In the genomic region with DNA sequence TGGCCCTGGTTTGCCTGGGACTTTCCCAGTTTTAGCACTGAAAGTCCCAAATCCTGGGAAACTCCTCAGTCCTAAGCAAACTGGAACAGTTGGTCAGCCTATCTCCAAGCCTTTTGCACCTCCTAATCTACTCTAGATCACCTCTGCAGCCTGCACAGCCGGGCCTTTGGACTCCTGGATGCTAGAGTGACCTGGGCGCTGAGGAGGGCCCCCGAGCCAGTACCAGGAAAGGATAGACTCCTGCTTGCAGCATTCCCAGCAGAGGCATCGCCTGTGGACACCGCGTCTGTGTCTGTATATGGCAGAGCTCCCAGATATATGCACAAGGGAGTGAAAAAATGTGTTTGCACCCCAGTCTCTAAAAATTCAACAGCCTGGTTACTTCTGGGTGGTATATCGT, we compare ENCODE assay signal across 13 cellular contexts. TPM values are rescaled to one million over a fixed set of nuclear protein-coding genes. Genes with fewer than 3 reads are reported as not detected.
DNase-seq lines count a peak whose midpoint lies in the region; ATAC-seq and TF ChIP-seq lines count a peak whose summit lies in the region.
"Had no signal": no experiment of that assay in that cellular context is flagged by ENCODE, and none has a peak within 500 bp of the region (broad histone marks: within the 10 kb centered on the region; RNA-seq: fewer than 3 reads in every experiment).

No MANE protein-coding gene starts in this region.

- H2AFZ ChIP-seq in neuronal stem cell (ENCODE audit: low read length), result peak overlapping the region; percentile 68
- H2AFZ ChIP-seq: parathyroid adenoma had no signal

- WGBS in neuronal stem cell (ENCODE audit: extremely low coverage in 2 of 2, insufficient read length in 2 of 2, insufficient replicate concordance in 1 of 2), 2 donors, result no CpG with 5 or more reads among the region's 7 CpGs

- no peak overlapping the region for H4K8ac ChIP-seq in neuronal stem cell (ENCODE audit: low read depth, low read length)

- H3K27me3 ChIP-seq in CD4-positive, CD25-positive, alpha-beta regulatory T cell (ENCODE audit: control insufficient read depth, insufficient read depth, low read length), result no peaks in the 10 kb centered on the region
- no peaks in the 10 kb centered on the region for H3K27me3 ChIP-seq in neuronal stem cell (ENCODE audit: control insufficient read depth in 3 of 3, insufficient read depth in 3 of 3, low read depth in 1 of 3, low read length in 3 of 3)

- no peak overlapping the region for H3K4me3 ChIP-seq in CD4-positive, CD25-positive, alpha-beta regulatory T cell (ENCODE audit: low read depth, low read length)
- H3K4me3 ChIP-seq in neuronal stem cell (ENCODE audit: low read length in 2 of 2), result no peak overlapping the region

- no peaks in the 10 kb centered on the region for H3K79me1 ChIP-seq in neuronal stem cell (ENCODE audit: low read depth, low read length)

- peak overlapping the region; percentile 87 for H3K27ac ChIP-seq in CD4-positive, CD25-positive, alpha-beta regulatory T cell (ENCODE audit: insufficient read depth, low read length, poor library complexity, severe bottlenecking)
- no peak overlapping the region for H3K27ac ChIP-seq in neuronal stem cell (replicated peaks; ENCODE audit: low read length)
- H3K27ac ChIP-seq: C4-2B, parathyroid adenoma had no signal

- H3K14ac ChIP-seq in neuronal stem cell (ENCODE audit: low read length), result no peak overlapping the region

- H2BK120ac ChIP-seq in neuronal stem cell (ENCODE audit: low read depth, low read length), result no peak overlapping the region

- H3K23ac ChIP-seq in neuronal stem cell (ENCODE audit: low read depth, low read length, poor library complexity), result no peak overlapping the region

- no peak overlapping the region for H2BK15ac ChIP-seq in neuronal stem cell (ENCODE audit: low read length)

- no peak overlapping the region for H3K9ac ChIP-seq in neuronal stem cell (ENCODE audit: low read depth, low read length, poor library complexity)
- H3K9ac ChIP-seq: parathyroid adenoma had no signal

- peaks cover 21% of the 10 kb centered on the region for H3K27me3 Mint-ChIP-seq in CD4-positive, CD25-positive, alpha-beta regulatory T cell
- no peaks in the 10 kb centered on the region for H3K27me3 Mint-ChIP-seq in activated CD8-positive, alpha-beta T cell treated with anti-CD3 and anti-CD28 coated beads for 36 hours

- H3K18ac ChIP-seq in neuronal stem cell (ENCODE audit: low read length), result no peak overlapping the region

- peaks cover 19 to 95% (median 74%) of the 10 kb centered on the region in 4 donors for H3K4me1 Mint-ChIP-seq in CD4-positive, CD25-positive, alpha-beta regulatory T cell
- peaks cover 76% of the 10 kb centered on the region for H3K4me1 Mint-ChIP-seq in activated CD8-positive, alpha-beta T cell treated with anti-CD3 and anti-CD28 coated beads for 36 hours (ENCODE audit: low read depth)

- no peak for TF ChIP-seq CTCF in activated CD8-positive, alpha-beta T cell treated with anti-CD3 and anti-CD28 coated beads for 36 hours (IDR thresholded peaks at IDR 0.05)

- no peak for DNase-seq in CD4-positive, CD25-positive, alpha-beta regulatory T cell
- no peak for DNase-seq in activated CD8-positive, alpha-beta T cell treated with anti-CD3 and anti-CD28 coated beads for 36 hours
- DNase-seq in left cardiac atrium (peak; percentile 34), neuronal stem cell (ENCODE audit: low spot score) (no peak), globus pallidus (ENCODE audit: low spot score) (no peak), islet precursor cell (no peak)
- DNase-seq: hypothalamus, NCI-H2171, SIG-M5 had no signal

- intact Hi-C loops in activated CD8-positive, alpha-beta T cell treated with anti-CD3 and anti-CD28 coated beads for 36 hours (cut with micrococcal nuclease), result no loop called here
- intact Hi-C loops in left cardiac atrium (cut with DNase I), result loop anchor here in 1 of 2 donors (5.0 kb wide), 1 partner anchor 38 kb away; no protein-coding TSS in a partner anchor

- H3K4me1 ChIP-seq in CD4-positive, CD25-positive, alpha-beta regulatory T cell (ENCODE audit: control insufficient read depth, insufficient read depth, low read length, poor library complexity, severe bottlenecking), result peaks cover 87% of the 10 kb centered on the region
- peaks cover 0 to 3% of the 10 kb centered on the region in 2 donors for H3K4me1 ChIP-seq in neuronal stem cell (ENCODE audit: control insufficient read depth in 2 of 2, insufficient read depth in 1 of 2, low read depth in 1 of 2, low read length in 2 of 2)
- H3K4me1 ChIP-seq: parathyroid adenoma had no signal

- peak overlapping the region in 2 of 4 donors; percentile 42 to 81 for H3K4me3 Mint-ChIP-seq in CD4-positive, CD25-positive, alpha-beta regulatory T cell
- H3K4me3 Mint-ChIP-seq in activated CD8-positive, alpha-beta T cell treated with anti-CD3 and anti-CD28 coated beads for 36 hours, result no peak overlapping the region

- no peaks in the 10 kb centered on the region for H3K36me3 ChIP-seq in CD4-positive, CD25-positive, alpha-beta regulatory T cell (ENCODE audit: control insufficient read depth, insufficient read depth, low read length)
- no peaks in the 10 kb centered on the region for H3K36me3 ChIP-seq in neuronal stem cell (replicated peaks in 1 of 2; ENCODE audit: control insufficient read depth in 2 of 2, insufficient read depth in 2 of 2, low read length in 2 of 2)

- H2AK5ac ChIP-seq in neuronal stem cell (ENCODE audit: low read depth, low read length), result no peak overlapping the region

- H3K27ac Mint-ChIP-seq in CD4-positive, CD25-positive, alpha-beta regulatory T cell, result peak overlapping the region; percentile 94 to 98 (median 96)
- H3K27ac Mint-ChIP-seq in activated CD8-positive, alpha-beta T cell treated with anti-CD3 and anti-CD28 coated beads for 36 hours, result peak overlapping the region; percentile 63

- H3K36me3 Mint-ChIP-seq in CD4-positive, CD25-positive, alpha-beta regulatory T cell, result peaks cover 8% of the 10 kb centered on the region
- no peaks in the 10 kb centered on the region for H3K36me3 Mint-ChIP-seq in activated CD8-positive, alpha-beta T cell treated with anti-CD3 and anti-CD28 coated beads for 36 hours (ENCODE audit: low read depth)

- no peaks in the 10 kb centered on the region for H3K9me3 ChIP-seq in CD4-positive, CD25-positive, alpha-beta regulatory T cell (ENCODE audit: control insufficient read depth in 2 of 2, low read length in 2 of 2)
- H3K9me3 ChIP-seq in neuronal stem cell (replicated peaks in 1 of 2; ENCODE audit: control insufficient read depth in 2 of 2, insufficient read depth in 1 of 2, low read depth in 1 of 2, low read length in 2 of 2), result no peaks in the 10 kb centered on the region

- no peak overlapping the region for H3K4ac ChIP-seq in neuronal stem cell (ENCODE audit: low read length)

- POLR2A ChIA-PET in activated CD8-positive, alpha-beta T cell treated with anti-CD3 and anti-CD28 coated beads for 36 hours (lab: Charles Lee), result interaction anchor here (1.3 to 36.6 kb wide), 7 partner anchors 1 to 67 kb away, joined by 6 to 1641 read pairs (median 393); a partner anchor contains a TSS

- no peak for ATAC-seq in CD4-positive, CD25-positive, alpha-beta regulatory T cell (ENCODE audit: low read depth in 2 of 2)
- no peak for ATAC-seq in activated CD8-positive, alpha-beta T cell treated with anti-CD3 and anti-CD28 coated beads for 36 hours
- ATAC-seq in left cardiac atrium (peak; percentile 30 to 36), HG02973 (IDR thresholded peaks at IDR 0.05; ENCODE audit: unreplicated experiment) (no peak), GM19463 (IDR thresholded peaks at IDR 0.05; ENCODE audit: unreplicated experiment) (no peak)

- no peak overlapping the region for H3K4me2 ChIP-seq in neuronal stem cell (ENCODE audit: insufficient read depth, low read length, poor library complexity, severe bottlenecking)

- no peaks in the 10 kb centered on the region for H3K9me3 Mint-ChIP-seq in CD4-positive, CD25-positive, alpha-beta regulatory T cell
- H3K9me3 Mint-ChIP-seq in activated CD8-positive, alpha-beta T cell treated with anti-CD3 and anti-CD28 coated beads for 36 hours, result no peaks in the 10 kb centered on the region

- no peak overlapping the region for H4K91ac ChIP-seq in neuronal stem cell (ENCODE audit: low read depth, low read length, poor library complexity)

- no peak overlapping the region for H2BK5ac ChIP-seq in neuronal stem cell (ENCODE audit: low read length)

- CTCF ChIA-PET in activated CD8-positive, alpha-beta T cell treated with anti-CD3 and anti-CD28 coated beads for 36 hours (lab: Charles Lee), result interaction anchor here (1.0 to 2.8 kb wide), 5 partner anchors 9 to 37 kb away, joined by 4 to 9 read pairs (median 5); no protein-coding TSS in a partner anchor

- H2BK12ac ChIP-seq in neuronal stem cell (ENCODE audit: low read length), result no peak overlapping the region

RNA-seq across cellular contexts. Expression of a gene that starts 15.0 kb away (rescaled TPM):
- total RNA-seq in CD4-positive, CD25-positive, alpha-beta regulatory T cell, result 924 TPM
- polyA plus RNA-seq in CD4-positive, CD25-positive, alpha-beta regulatory T cell, result 100 to 1,000 TPM; 160 to 202 (median 190) TPM
- 100 to 1,000 TPM; 121 to 128 TPM for total RNA-seq in activated CD8-positive, alpha-beta T cell treated with anti-CD3 and anti-CD28 coated beads for 36 hours
- 10 to 100 TPM; 11.8 to 21.4 TPM for total RNA-seq in left cardiac atrium
- 1.4 TPM for polyA plus RNA-seq in neuronal stem cell (2013, experiment 1 of 2)
- 1.5 TPM for polyA plus RNA-seq in neuronal stem cell (2013, experiment 2 of 2)

Comparison
In these comparisons a context has a peak if more than half of its experiments do, and no peak if none do; other contexts are left out.
1. ATAC-seq: peak in left cardiac atrium (2 of 2); none in CD4-positive, CD25-positive, alpha-beta regulatory T cell (0 of 2), activated CD8-positive, alpha-beta T cell treated with anti-CD3 and anti-CD28 coated beads for 36 hours (single experiment), HG02973 (single experiment) and GM19463 (single experiment).
2. RNA of a gene that starts 15.0 kb away (total RNA-seq): 924 TPM in CD4-positive, CD25-positive, alpha-beta regulatory T cell (single experiment) and 121 to 128 TPM in activated CD8-positive, alpha-beta T cell treated with anti-CD3 and anti-CD28 coated beads for 36 hours; 11.8 to 21.4 TPM in left cardiac atrium; every median in the first group is over 4 times any median in the second.